In genomic region chr15:77672110-77672509, GRCh38 we compare ENCODE assay signal across 26 cellular contexts. TPM values are rescaled to one million over a fixed set of nuclear protein-coding genes. Genes with fewer than 3 reads are reported as not detected.
A peak's percentile ranks its signal among the peaks of the same experiment; 100 is the strongest.
DNase-seq lines count a peak whose midpoint lies in the region; ATAC-seq, FAIRE-seq and TF ChIP-seq lines count a peak whose summit lies in the region.
"Had no signal": no experiment of that assay in that cellular context is flagged by ENCODE, and none has a peak within 500 bp of the region (broad histone marks: within the 10 kb centered on the region; RNA-seq: fewer than 3 reads in every experiment).

No MANE protein-coding gene starts in this region.

- no peaks in the 10 kb centered on the region for H3K9me3 Mint-ChIP-seq in activated naive CD8-positive, alpha-beta T cell treated with anti-CD3 and anti-CD28 coated beads, Interleukin-2, amount 50 U/mL, for 24 hours
- H3K9me3 Mint-ChIP-seq: CD4-positive, alpha-beta T cell; CD8-positive, alpha-beta T cell had no signal

- no peak overlapping the region for H4K5ac ChIP-seq in mesendoderm (ENCODE audit: low read length)

- intact Hi-C loops in heart left ventricle (cut with DNase I), result no loop called here

- TF ChIP-seq CTCF in right atrium auricular region (IDR thresholded peaks at IDR 0.05) (no peak), heart left ventricle (IDR thresholded peaks at IDR 0.05) (no peak), HEK293 (tag by site-specific recombination; IDR thresholded peaks at IDR 0.05) (no peak), D721Med (IDR thresholded peaks at IDR 0.05; ENCODE audit: insufficient read depth, missing control alignments) (no peak)

- H3K9ac ChIP-seq in BLaER1 (no peak overlapping the region), mesendoderm (ENCODE audit: low read length) (no peak overlapping the region)

- no peak overlapping the region for H3K23ac ChIP-seq in mesendoderm (ENCODE audit: low read length)

- no peak for TF ChIP-seq POLR2A in heart left ventricle (IDR thresholded peaks at IDR 0.05)

- H3K27ac Mint-ChIP-seq in activated naive CD8-positive, alpha-beta T cell treated with anti-CD3 and anti-CD28 coated beads, Interleukin-2, amount 50 U/mL, for 24 hours, result no peak overlapping the region
- H3K27ac Mint-ChIP-seq: CD4-positive, alpha-beta T cell; CD8-positive, alpha-beta T cell had no signal

- H3K27ac ChIP-seq in right atrium auricular region (peak overlapping the region; percentile 78 to 89), heart left ventricle (no peak overlapping the region), BLaER1 (no peak overlapping the region), HEK293 (ENCODE audit: extremely low read depth, low read depth, low read length) (no peak overlapping the region), mesendoderm (ENCODE audit: low read depth, low read length) (no peak overlapping the region)
- H3K27ac ChIP-seq: C4-2B had no signal

- no peaks in the 10 kb centered on the region for H3K4me1 Mint-ChIP-seq in activated naive CD8-positive, alpha-beta T cell treated with anti-CD3 and anti-CD28 coated beads, Interleukin-2, amount 50 U/mL, for 24 hours

- DNase-seq in right atrium auricular region (ENCODE audit: low spot score) (no peak), heart left ventricle (no peak), mesendoderm (peak; percentile 57), DMS53 (lab: John Stamatoyannopoulos, UW) (no peak), D721Med (ENCODE audit: insufficient read length, low spot score) (no peak)
- no peak for DNase-seq in activated naive CD8-positive, alpha-beta T cell treated with anti-CD3 and anti-CD28 coated beads, Interleukin-2, amount 50 U/mL, for 24 hours
- DNase-seq: 8988T; ACHN; BE2C; Caco-2; Calu3; CD4-positive, alpha-beta T cell; CD8-positive, alpha-beta T cell; DMS 273 treated with DMSO at 0.1 percent for 48 hours; DMS153; DMS79 treated with DMSO at 0.1 percent for 48 hours; GF-D8 had no signal

- H3K4me1 ChIP-seq in right atrium auricular region (peaks cover 0 to 28% of the 10 kb centered on the region in 2 donors), heart left ventricle (peaks cover 0 to 16% (median 0%) of the 10 kb centered on the region in 12 donors), BLaER1 (peaks cover 45% of the 10 kb centered on the region), HEK293 (ENCODE audit: control insufficient read depth, insufficient read depth, low read length) (no peaks in the 10 kb centered on the region), mesendoderm (ENCODE audit: control insufficient read depth, low read depth, low read length) (no peaks in the 10 kb centered on the region)
- H3K4me1 ChIP-seq: Caco-2 had no signal

- H3K9me3 ChIP-seq in right atrium auricular region (no peaks in the 10 kb centered on the region), heart left ventricle (no peaks in the 10 kb centered on the region), BLaER1 (no peaks in the 10 kb centered on the region), HEK293 (ENCODE audit: control insufficient read depth, insufficient read depth, low read depth, low read length) (no peaks in the 10 kb centered on the region)
- H3K9me3 ChIP-seq: BE2C; BLaER1 treated with 17β-estradiol and CSF1 and Interleukin-3, amounts not matched to agents 10 nM and 100 nM; Caco-2 had no signal

- H3K79me1 ChIP-seq in mesendoderm (ENCODE audit: low read length), result no peaks in the 10 kb centered on the region

- 33 to 40% (median 40%) methylated on average over 5 to 6 of the region's 6 CpGs for WGBS in heart left ventricle, 4 donors
- no CpG with 5 or more reads among the region's 6 CpGs for WGBS in mesendoderm (ENCODE audit: extremely low coverage, insufficient coverage, low lambda C conversion rate)

- no peaks in the 10 kb centered on the region for H4K20me1 ChIP-seq in BLaER1
- H4K20me1 ChIP-seq: BLaER1 treated with 17β-estradiol and CSF1 and Interleukin-3, amounts not matched to agents 10 nM and 100 nM had no signal

- H3K27me3 Mint-ChIP-seq in activated naive CD8-positive, alpha-beta T cell treated with anti-CD3 and anti-CD28 coated beads, Interleukin-2, amount 50 U/mL, for 24 hours, result peaks cover 4% of the 10 kb centered on the region

- H3K4me3 Mint-ChIP-seq in activated naive CD8-positive, alpha-beta T cell treated with anti-CD3 and anti-CD28 coated beads, Interleukin-2, amount 50 U/mL, for 24 hours, result no peak overlapping the region
- H3K4me3 Mint-ChIP-seq: CD4-positive, alpha-beta T cell; CD8-positive, alpha-beta T cell had no signal

- H3K36me3 Mint-ChIP-seq in activated naive CD8-positive, alpha-beta T cell treated with anti-CD3 and anti-CD28 coated beads, Interleukin-2, amount 50 U/mL, for 24 hours (ENCODE audit: low read depth), result no peaks in the 10 kb centered on the region
- H3K36me3 Mint-ChIP-seq: CD8-positive, alpha-beta T cell had no signal

- H2AK5ac ChIP-seq in mesendoderm (ENCODE audit: low read length), result no peak overlapping the region

- H4K8ac ChIP-seq in mesendoderm (ENCODE audit: low read depth, low read length), result no peak overlapping the region

- H2BK120ac ChIP-seq in mesendoderm (ENCODE audit: low read depth, low read length), result no peak overlapping the region

- no peak overlapping the region for H3K4ac ChIP-seq in mesendoderm (ENCODE audit: low read depth, low read length)

- H3K27me3 ChIP-seq in right atrium auricular region (no peaks in the 10 kb centered on the region), heart left ventricle (peaks cover 0 to 15% (median under 1%) of the 10 kb centered on the region in 9 donors), BLaER1 (no peaks in the 10 kb centered on the region), mesendoderm (ENCODE audit: insufficient read depth, low read length, poor library complexity) (no peaks in the 10 kb centered on the region)
- H3K27me3 ChIP-seq: BE2C; BLaER1 treated with 17β-estradiol and CSF1 and Interleukin-3, amounts not matched to agents 10 nM and 100 nM had no signal

- H3K4me2 ChIP-seq in BLaER1 (0 out of 2 replicates have a peak overlapping the region, but pooled peaks have one; percentile 93), mesendoderm (ENCODE audit: low read length) (no peak overlapping the region)

- no peak overlapping the region for H3K18ac ChIP-seq in mesendoderm (ENCODE audit: low read length)

- no peak overlapping the region for H2BK5ac ChIP-seq in mesendoderm (ENCODE audit: low read length)

- H3K56ac ChIP-seq in mesendoderm (ENCODE audit: low read length), result no peak overlapping the region

- H3K36me3 ChIP-seq in right atrium auricular region (no peaks in the 10 kb centered on the region), heart left ventricle (no peaks in the 10 kb centered on the region), BLaER1 (no peaks in the 10 kb centered on the region), HEK293 (ENCODE audit: control insufficient read depth in 2 of 2, insufficient read depth in 1 of 2, low read length in 2 of 2) (no peaks in the 10 kb centered on the region), mesendoderm (ENCODE audit: control insufficient read depth, insufficient read depth, low read length) (no peaks in the 10 kb centered on the region)
- H3K36me3 ChIP-seq: BE2C; BLaER1 treated with 17β-estradiol and CSF1 and Interleukin-3, amounts not matched to agents 10 nM and 100 nM had no signal

- ATAC-seq in heart left ventricle, result no peak
- no peak for ATAC-seq in activated naive CD8-positive, alpha-beta T cell treated with anti-CD3 and anti-CD28 coated beads, Interleukin-2, amount 50 U/mL, for 24 hours
- ATAC-seq: CD8-positive, alpha-beta T cell had no signal

- H2BK15ac ChIP-seq in mesendoderm (replicated peaks; ENCODE audit: low read depth), result no peak overlapping the region

- H3K79me2 ChIP-seq in mesendoderm (ENCODE audit: control insufficient read depth, insufficient read depth, low read length), result no peaks in the 10 kb centered on the region

- H3K4me3 ChIP-seq in right atrium auricular region (no peak overlapping the region), heart left ventricle (no peak overlapping the region), BLaER1 (no peak overlapping the region), HEK293 (ENCODE audit: low read depth, low read length) (no peak overlapping the region), mesendoderm (ENCODE audit: low read length) (no peak overlapping the region)
- H3K4me3 ChIP-seq: BLaER1 treated with 17β-estradiol and CSF1 and Interleukin-3, amounts not matched to agents 10 nM and 100 nM had no signal

- FAIRE-seq in D721Med (lab: Jason Lieb, UNC), result no peak
- FAIRE-seq: A204.1, G401.6, GM12891, GM19239 had no signal

- CTCF ChIA-PET in HEK293 (lab: Yijun Ruan, JAX), result interaction anchor here (0.9 to 1.5 kb wide), 5 partner anchors 12 to 149 kb away, joined by 3 to 6 read pairs (median 5); no protein-coding TSS in a partner anchor

- POLR2A ChIA-PET in HEK293 (lab: Yijun Ruan, JAX), result no interaction called here

TF ChIP-seq in HEK293, 187 proteins besides CTCF, POLR2A, EP300 and RAD21 (continues in another document):
- TF ChIP-seq, protein P1, sequence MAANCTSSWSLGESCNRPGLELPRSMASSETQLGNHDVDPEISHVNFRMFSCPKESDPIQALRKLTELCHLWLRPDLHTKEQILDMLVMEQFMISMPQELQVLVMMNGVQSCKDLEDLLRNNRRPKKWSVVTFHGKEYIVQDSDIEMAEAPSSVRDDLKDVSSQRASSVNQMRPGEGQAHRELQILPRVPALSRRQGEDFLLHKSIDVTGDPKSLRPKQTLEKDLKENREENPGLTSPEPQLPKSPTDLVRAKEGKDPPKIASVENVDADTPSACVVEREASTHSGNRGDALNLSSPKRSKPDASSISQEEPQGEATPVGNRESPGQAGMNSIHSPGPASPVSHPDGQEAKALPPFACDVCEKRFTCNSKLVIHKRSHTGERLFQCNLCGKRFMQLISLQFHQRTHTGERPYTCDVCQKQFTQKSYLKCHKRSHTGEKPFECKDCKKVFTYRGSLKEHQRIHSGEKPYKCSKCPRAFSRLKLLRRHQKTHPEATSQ (tag by site-specific recombination; IDR thresholded peaks at IDR 0.05), result no peak
- TF ChIP-seq SETDB1 (IDR thresholded peaks at IDR 0.05; ENCODE audit: insufficient read length, low read length), result no peak
- no peak for TF ChIP-seq ZNF768 (tag by site-specific recombination; IDR thresholded peaks at IDR 0.05)
- TF ChIP-seq ZNF449 (tag by site-specific recombination; IDR thresholded peaks at IDR 0.05), result no peak
- TF ChIP-seq ZNF433 (tag by site-specific recombination; IDR thresholded peaks at IDR 0.05; ENCODE audit: low read depth), result no peak

RNA-seq across cellular contexts. Expression of gene LINGO1, which starts 39.4 kb away (rescaled TPM):
- total RNA-seq in right atrium auricular region (1 to 10 TPM; 7.0 to 9.4 TPM), heart left ventricle (1 to 10 TPM in 7 of 9 donors, under 1 TPM in 2; 0.49 to 4.0 (median 1.7) TPM)
- 1 to 10 TPM; 1.3 to 2.8 TPM for polyA plus RNA-seq in heart left ventricle
- polyA plus RNA-seq in mesendoderm (2013, experiment 1 of 2), result 5.0 TPM
- polyA plus RNA-seq in mesendoderm (2013, experiment 2 of 2), result 4.7 TPM
- total RNA-seq: Calu3; CD4-positive, alpha-beta T cell; CD8-positive, alpha-beta T cell had no signal
- polyA plus RNA-seq: AG04450 had no signal

Comparison
In these comparisons a context has a peak if more than half of its experiments do, and no peak if none do; other contexts are left out.
1. H3K27ac ChIP-seq: peak in right atrium auricular region (2 of 2); none in heart left ventricle (0 of 12), BLaER1 (single experiment), HEK293 (single experiment) and mesendoderm (single experiment).